In the genomic region with DNA sequence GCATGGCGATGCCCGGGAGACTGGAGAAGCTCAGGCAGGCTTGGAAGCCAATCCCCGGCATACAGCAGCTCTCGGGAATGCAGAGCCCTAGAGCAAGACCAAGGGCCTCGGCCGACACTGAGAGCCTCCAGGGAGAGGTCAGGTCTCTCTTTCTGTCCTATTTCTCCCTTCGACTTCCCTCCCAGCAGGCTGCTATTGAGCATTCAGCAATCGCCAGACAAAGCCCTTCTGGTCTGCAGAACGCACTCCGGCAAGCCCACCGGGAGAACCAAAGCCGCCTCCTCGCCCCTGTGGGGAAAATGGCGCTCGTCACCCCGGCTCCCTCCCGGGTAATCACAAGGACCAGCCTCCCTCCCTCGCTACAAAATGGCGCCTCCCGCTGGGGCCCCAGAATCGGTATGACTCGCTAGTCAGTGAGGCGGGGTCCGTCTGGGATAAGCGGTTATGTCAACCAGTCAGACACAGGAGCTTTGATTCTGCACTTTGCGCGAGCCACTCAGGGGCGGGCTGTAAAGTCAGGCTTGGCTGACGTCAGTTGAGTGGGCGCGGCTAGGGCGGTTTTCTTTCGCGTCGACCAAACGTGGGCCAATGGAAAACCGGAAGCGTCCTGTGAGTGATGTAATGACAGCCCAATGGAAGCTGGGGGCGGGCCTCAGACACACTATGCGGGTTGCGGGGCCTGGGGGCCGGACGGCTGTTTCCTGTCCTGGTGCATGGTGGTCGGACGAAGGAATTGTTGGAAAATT, we compare ENCODE assay signal across 1 cellular context.
TF ChIP-seq lines count a peak whose summit lies in the region.

A gene (plus strand): TSS at position 691 of the 746 bp plus-strand sequence. CDS start 10,297 bp downstream, outside the sequence.

TF ChIP-seq in K562, 482 proteins besides CTCF, POLR2A, EP300 and RAD21 (continued from another document and continues in another):
- TF ChIP-seq SP1 (CRISPR knock-in tag; IDR thresholded peaks at IDR 0.05) (peak; percentile 99), ARHGAP35 (IDR thresholded peaks at IDR 0.05; ENCODE audit: partially characterized antibody) (no peak), ZNF140 (CRISPR knock-in tag; IDR thresholded peaks at IDR 0.05) (no peak), TGIF2 (CRISPR knock-in tag; IDR thresholded peaks at IDR 0.05) (no peak), NONO (IDR thresholded peaks at IDR 0.05; ENCODE audit: low read depth in 2 of 2, low read length in 1 of 2) (peak in 1 of 2 experiments; percentile 44; a peak in 1 of 4 replicates), TEAD2 (tag; IDR thresholded peaks at IDR 0.05) (no peak), NFXL1 (CRISPR knock-in tag; IDR thresholded peaks at IDR 0.05) (no peak), ZFX (CRISPR knock-in tag; IDR thresholded peaks at IDR 0.05) (peak; percentile 79), SIRT6 (IDR thresholded peaks at IDR 0.05; ENCODE audit: low read depth, low read length) (no peak), ZNF79 (CRISPR knock-in tag; IDR thresholded peaks at IDR 0.05; ENCODE audit: low read depth) (no peak), KDM1A (IDR thresholded peaks at IDR 0.05) (no peak), ARNT (IDR thresholded peaks at IDR 0.05) (peak in 1 of 2 experiments; percentile 80; a peak in 2 of 4 replicates), ETV6 (IDR thresholded peaks at IDR 0.05; ENCODE audit: borderline replicate concordance in 1 of 2, low read depth in 2 of 2, low read length in 1 of 2) (no peak), ETV6 (CRISPR knock-in tag; IDR thresholded peaks at IDR 0.05; ENCODE audit: borderline replicate concordance) (no peak), SOX6 (IDR thresholded peaks at IDR 0.05) (no peak), SRSF3 (IDR thresholded peaks at IDR 0.05; ENCODE audit: insufficient read depth, low read length) (0 out of 2 replicates have a peak, but pooled peaks have one; percentile 84), GTF2A2 (tag; IDR thresholded peaks at IDR 0.05) (no peak), ZBED1 (IDR thresholded peaks at IDR 0.05) (no peak), CBFA2T3 (IDR thresholded peaks at IDR 0.05) (peak; percentile 98), ESRRB (CRISPR knock-in tag; IDR thresholded peaks at IDR 0.05; ENCODE audit: borderline replicate concordance) (no peak; the same call in none of the 2 replicates), CCNT2 (IDR thresholded peaks at IDR 0.05; ENCODE audit: borderline replicate concordance, extremely low read depth, insufficient read length, low read depth, low read length) (no peak), SNRNP70 (optimal IDR thresholded peaks at IDR 0.05; ENCODE audit: low read depth, low read length) (no peak), ZNF589 (CRISPR knock-in tag; IDR thresholded peaks at IDR 0.05; ENCODE audit: low read depth) (no peak), ZBTB8A (IDR thresholded peaks at IDR 0.05; ENCODE audit: partially characterized antibody) (no peak), HCFC1 (IDR thresholded peaks at IDR 0.05; ENCODE audit: low read depth, low read length) (peak; percentile 79), ZNF780A (CRISPR knock-in tag; IDR thresholded peaks at IDR 0.05) (no peak), BDP1 (IDR thresholded peaks at IDR 0.05; ENCODE audit: insufficient read depth, insufficient read length) (no peak), XRCC4 (IDR thresholded peaks at IDR 0.05; ENCODE audit: extremely low read depth, insufficient read depth, insufficient read length) (no peak), TRIM24 (IDR thresholded peaks at IDR 0.05) (no peak), ZNF561 (CRISPR knock-in tag; conservative IDR thresholded peaks at IDR 0.05) (no peak), HNRNPUL1 (IDR thresholded peaks at IDR 0.05; ENCODE audit: low read length) (no peak), TSC22D4 (tag; IDR thresholded peaks at IDR 0.05) (no peak), ZFP1 (CRISPR knock-in tag; IDR thresholded peaks at IDR 0.05) (no peak), BHLHE40 (IDR thresholded peaks at IDR 0.05; ENCODE audit: low read length) (peak; percentile 26), ZNF224 (CRISPR knock-in tag; IDR thresholded peaks at IDR 0.05) (no peak), RCOR1 (IDR thresholded peaks at IDR 0.05; ENCODE audit: borderline replicate concordance in 1 of 2, low read depth in 2 of 2, low read length in 2 of 2) (peak in 1 of 2 experiments; percentile 22; a peak in 1 of 4 replicates), SRF (CRISPR knock-in tag; IDR thresholded peaks at IDR 0.05) (peak in 1 of 2 experiments; percentile 43; a peak in 1 of 4 replicates), NFIX (CRISPR knock-in tag; IDR thresholded peaks at IDR 0.05; ENCODE audit: low read depth) (no peak), ZNF668 (CRISPR knock-in tag; IDR thresholded peaks at IDR 0.05) (no peak), GTF2E2 (tag; IDR thresholded peaks at IDR 0.05) (peak; percentile 71), HEY1 (CRISPR knock-in tag; IDR thresholded peaks at IDR 0.05; ENCODE audit: borderline replicate concordance) (peak; percentile 62; the same call in 1 of the 2 replicates), MXI1 (IDR thresholded peaks at IDR 0.05; ENCODE audit: low read depth, low read length) (no peak), CREM (IDR thresholded peaks at IDR 0.05; ENCODE audit: low read depth) (peak; percentile 96), HSF4 (CRISPR knock-in tag; IDR thresholded peaks at IDR 0.05; ENCODE audit: borderline replicate concordance) (no peak), RNF2 (IDR thresholded peaks at IDR 0.05) (peak; percentile 71), HDAC8 (tag; IDR thresholded peaks at IDR 0.05) (no peak), ZNF143 (CRISPR knock-in tag; IDR thresholded peaks at IDR 0.05) (peak; percentile 64), DACH1 (IDR thresholded peaks at IDR 0.05; ENCODE audit: partially characterized antibody) (no peak), HNRNPL (IDR thresholded peaks at IDR 0.05; ENCODE audit: low read depth, low read length) (no peak), HOXB6 (CRISPR knock-in tag; IDR thresholded peaks at IDR 0.05; ENCODE audit: borderline replicate concordance) (no peak), ZNF165 (CRISPR knock-in tag; IDR thresholded peaks at IDR 0.05; ENCODE audit: borderline replicate concordance) (no peak), SIN3B (IDR thresholded peaks at IDR 0.05; ENCODE audit: low read depth) (no peak)
- TF ChIP-seq, protein P1, sequence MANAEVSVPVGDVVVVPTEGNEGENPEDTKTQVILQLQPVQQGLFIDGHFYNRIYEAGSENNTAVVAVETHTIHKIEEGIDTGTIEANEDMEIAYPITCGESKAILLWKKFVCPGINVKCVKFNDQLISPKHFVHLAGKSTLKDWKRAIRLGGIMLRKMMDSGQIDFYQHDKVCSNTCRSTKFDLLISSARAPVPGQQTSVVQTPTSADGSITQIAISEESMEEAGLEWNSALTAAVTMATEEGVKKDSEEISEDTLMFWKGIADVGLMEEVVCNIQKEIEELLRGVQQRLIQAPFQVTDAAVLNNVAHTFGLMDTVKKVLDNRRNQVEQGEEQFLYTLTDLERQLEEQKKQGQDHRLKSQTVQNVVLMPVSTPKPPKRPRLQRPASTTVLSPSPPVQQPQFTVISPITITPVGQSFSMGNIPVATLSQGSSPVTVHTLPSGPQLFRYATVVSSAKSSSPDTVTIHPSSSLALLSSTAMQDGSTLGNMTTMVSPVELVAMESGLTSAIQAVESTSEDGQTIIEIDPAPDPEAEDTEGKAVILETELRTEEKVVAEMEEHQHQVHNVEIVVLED (CRISPR knock-in tag; IDR thresholded peaks at IDR 0.05), result 0 out of 2 replicates have a peak, but pooled peaks have one; percentile 10
- TF ChIP-seq, protein P2, sequence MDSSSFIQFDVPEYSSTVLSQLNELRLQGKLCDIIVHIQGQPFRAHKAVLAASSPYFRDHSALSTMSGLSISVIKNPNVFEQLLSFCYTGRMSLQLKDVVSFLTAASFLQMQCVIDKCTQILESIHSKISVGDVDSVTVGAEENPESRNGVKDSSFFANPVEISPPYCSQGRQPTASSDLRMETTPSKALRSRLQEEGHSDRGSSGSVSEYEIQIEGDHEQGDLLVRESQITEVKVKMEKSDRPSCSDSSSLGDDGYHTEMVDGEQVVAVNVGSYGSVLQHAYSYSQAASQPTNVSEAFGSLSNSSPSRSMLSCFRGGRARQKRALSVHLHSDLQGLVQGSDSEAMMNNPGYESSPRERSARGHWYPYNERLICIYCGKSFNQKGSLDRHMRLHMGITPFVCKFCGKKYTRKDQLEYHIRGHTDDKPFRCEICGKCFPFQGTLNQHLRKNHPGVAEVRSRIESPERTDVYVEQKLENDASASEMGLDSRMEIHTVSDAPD (CRISPR knock-in tag; IDR thresholded peaks at IDR 0.05), result no peak
- TF ChIP-seq, protein P3, sequence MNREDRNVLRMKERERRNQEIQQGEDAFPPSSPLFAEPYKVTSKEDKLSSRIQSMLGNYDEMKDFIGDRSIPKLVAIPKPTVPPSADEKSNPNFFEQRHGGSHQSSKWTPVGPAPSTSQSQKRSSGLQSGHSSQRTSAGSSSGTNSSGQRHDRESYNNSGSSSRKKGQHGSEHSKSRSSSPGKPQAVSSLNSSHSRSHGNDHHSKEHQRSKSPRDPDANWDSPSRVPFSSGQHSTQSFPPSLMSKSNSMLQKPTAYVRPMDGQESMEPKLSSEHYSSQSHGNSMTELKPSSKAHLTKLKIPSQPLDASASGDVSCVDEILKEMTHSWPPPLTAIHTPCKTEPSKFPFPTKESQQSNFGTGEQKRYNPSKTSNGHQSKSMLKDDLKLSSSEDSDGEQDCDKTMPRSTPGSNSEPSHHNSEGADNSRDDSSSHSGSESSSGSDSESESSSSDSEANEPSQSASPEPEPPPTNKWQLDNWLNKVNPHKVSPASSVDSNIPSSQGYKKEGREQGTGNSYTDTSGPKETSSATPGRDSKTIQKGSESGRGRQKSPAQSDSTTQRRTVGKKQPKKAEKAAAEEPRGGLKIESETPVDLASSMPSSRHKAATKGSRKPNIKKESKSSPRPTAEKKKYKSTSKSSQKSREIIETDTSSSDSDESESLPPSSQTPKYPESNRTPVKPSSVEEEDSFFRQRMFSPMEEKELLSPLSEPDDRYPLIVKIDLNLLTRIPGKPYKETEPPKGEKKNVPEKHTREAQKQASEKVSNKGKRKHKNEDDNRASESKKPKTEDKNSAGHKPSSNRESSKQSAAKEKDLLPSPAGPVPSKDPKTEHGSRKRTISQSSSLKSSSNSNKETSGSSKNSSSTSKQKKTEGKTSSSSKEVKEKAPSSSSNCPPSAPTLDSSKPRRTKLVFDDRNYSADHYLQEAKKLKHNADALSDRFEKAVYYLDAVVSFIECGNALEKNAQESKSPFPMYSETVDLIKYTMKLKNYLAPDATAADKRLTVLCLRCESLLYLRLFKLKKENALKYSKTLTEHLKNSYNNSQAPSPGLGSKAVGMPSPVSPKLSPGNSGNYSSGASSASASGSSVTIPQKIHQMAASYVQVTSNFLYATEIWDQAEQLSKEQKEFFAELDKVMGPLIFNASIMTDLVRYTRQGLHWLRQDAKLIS (CRISPR knock-in tag; IDR thresholded peaks at IDR 0.05), result no peak
- TF ChIP-seq, protein P4, sequence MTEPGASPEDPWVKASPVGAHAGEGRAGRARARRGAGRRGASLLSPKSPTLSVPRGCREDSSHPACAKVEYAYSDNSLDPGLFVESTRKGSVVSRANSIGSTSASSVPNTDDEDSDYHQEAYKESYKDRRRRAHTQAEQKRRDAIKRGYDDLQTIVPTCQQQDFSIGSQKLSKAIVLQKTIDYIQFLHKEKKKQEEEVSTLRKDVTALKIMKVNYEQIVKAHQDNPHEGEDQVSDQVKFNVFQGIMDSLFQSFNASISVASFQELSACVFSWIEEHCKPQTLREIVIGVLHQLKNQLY (CRISPR knock-in tag; conservative IDR thresholded peaks at IDR 0.05), result no peak
- TF ChIP-seq, protein P5, sequence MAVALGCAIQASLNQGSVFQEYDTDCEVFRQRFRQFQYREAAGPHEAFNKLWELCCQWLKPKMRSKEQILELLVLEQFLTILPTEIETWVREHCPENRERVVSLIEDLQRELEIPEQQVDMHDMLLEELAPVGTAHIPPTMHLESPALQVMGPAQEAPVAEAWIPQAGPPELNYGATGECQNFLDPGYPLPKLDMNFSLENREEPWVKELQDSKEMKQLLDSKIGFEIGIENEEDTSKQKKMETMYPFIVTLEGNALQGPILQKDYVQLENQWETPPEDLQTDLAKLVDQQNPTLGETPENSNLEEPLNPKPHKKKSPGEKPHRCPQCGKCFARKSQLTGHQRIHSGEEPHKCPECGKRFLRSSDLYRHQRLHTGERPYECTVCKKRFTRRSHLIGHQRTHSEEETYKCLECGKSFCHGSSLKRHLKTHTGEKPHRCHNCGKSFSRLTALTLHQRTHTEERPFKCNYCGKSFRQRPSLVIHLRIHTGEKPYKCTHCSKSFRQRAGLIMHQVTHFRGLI (CRISPR knock-in tag; IDR thresholded peaks at IDR 0.05), result no peak
- TF ChIP-seq, protein P6, sequence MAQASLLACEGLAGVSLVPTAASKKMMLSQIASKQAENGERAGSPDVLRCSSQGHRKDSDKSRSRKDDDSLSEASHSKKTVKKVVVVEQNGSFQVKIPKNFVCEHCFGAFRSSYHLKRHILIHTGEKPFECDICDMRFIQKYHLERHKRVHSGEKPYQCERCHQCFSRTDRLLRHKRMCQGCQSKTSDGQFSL (CRISPR knock-in tag; IDR thresholded peaks at IDR 0.05), result no peak
- TF ChIP-seq, protein P6 (tag; IDR thresholded peaks at IDR 0.05), result no peak
- TF ChIP-seq, protein P7, sequence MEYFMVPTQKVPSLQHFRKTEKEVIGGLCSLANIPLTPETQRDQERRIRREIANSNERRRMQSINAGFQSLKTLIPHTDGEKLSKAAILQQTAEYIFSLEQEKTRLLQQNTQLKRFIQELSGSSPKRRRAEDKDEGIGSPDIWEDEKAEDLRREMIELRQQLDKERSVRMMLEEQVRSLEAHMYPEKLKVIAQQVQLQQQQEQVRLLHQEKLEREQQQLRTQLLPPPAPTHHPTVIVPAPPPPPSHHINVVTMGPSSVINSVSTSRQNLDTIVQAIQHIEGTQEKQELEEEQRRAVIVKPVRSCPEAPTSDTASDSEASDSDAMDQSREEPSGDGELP (CRISPR knock-in tag; IDR thresholded peaks at IDR 0.05; ENCODE audit: borderline replicate concordance), result peak; percentile 90
- TF ChIP-seq, protein P8, sequence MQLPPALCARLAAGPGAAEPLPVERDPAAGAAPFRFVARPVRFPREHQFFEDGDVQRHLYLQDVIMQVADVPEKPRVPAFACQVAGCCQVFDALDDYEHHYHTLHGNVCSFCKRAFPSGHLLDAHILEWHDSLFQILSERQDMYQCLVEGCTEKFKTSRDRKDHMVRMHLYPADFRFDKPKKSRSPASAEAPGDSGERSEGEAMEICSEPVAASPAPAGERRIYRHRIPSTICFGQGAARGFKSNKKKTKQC (CRISPR knock-in tag; IDR thresholded peaks at IDR 0.05), result no peak; the same call in 1 of the 2 replicates
- TF ChIP-seq, protein P9, sequence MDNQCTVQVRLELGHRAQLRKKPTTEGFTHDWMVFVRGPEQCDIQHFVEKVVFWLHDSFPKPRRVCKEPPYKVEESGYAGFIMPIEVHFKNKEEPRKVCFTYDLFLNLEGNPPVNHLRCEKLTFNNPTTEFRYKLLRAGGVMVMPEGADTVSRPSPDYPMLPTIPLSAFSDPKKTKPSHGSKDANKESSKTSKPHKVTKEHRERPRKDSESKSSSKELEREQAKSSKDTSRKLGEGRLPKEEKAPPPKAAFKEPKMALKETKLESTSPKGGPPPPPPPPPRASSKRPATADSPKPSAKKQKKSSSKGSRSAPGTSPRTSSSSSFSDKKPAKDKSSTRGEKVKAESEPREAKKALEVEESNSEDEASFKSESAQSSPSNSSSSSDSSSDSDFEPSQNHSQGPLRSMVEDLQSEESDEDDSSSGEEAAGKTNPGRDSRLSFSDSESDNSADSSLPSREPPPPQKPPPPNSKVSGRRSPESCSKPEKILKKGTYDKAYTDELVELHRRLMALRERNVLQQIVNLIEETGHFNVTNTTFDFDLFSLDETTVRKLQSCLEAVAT (IDR thresholded peaks at IDR 0.05), result peak; percentile 59 to 89; a peak in 3 of 4 replicates
